Comparison of ENCODE assay signal across 34 cellular contexts in the genomic region with DNA sequence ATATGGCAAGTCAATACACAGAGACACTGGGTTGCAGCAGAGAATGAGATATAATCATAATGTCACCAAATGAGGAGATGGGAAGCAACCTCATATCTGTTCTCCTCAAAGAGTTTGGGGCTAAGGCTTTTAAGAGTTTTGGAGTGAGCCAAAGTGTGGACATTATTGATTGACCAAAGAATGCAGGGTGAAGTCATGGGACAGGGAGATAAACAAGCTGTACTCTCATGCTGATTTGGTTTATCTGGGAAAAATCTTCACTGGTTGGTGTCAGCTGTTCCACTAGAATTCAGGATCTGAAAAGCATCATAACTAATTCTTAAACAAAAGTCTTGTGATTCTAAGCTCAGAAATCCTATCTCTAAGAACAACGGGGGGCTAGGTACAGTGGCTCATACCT.
"Had no signal": no experiment of that assay in that cellular context is flagged by ENCODE, and none has a peak within 500 bp of the region (broad histone marks: within the 10 kb centered on the region; RNA-seq: fewer than 3 reads in every experiment).

No MANE protein-coding gene starts in this region.

- H3K4me3 ChIP-seq: MG63 had no signal

- H3K36me3 ChIP-seq: MG63 had no signal

- H3K27me3 ChIP-seq: MG63 had no signal

- DNase-seq: Karpas-422, Kasumi-1, MG63, MM.1S, MV-4-11, NCI-H1048, NCI-H1092, NCI-H1092 treated with DMSO at 0.1 percent for 48 hours, NCI-H1105, NCI-H1105 treated with DMSO at 0.1 percent for 48 hours, NCI-H1417, NCI-H1417 treated with DMSO at 0.1 percent for 48 hours, NCI-H1436, NCI-H1436 treated with DMSO at 0.1 percent for 48 hours, NCI-H146, NCI-H1694, NCI-H1694 treated with DMSO at 0.1 percent for 48 hours, NCI-H187, NCI-H187 treated with DMSO at 0.1 percent for 48 hours, NCI-H1930, NCI-H2029, NCI-H2029 treated with DMSO at 0.1 percent for 48 hours, NCI-H2081, NCI-H2081 treated with DMSO at 0.1 percent for 48 hours, NCI-H2107, NCI-H2171, NCI-H2171 treated with DMSO at 0.1 percent for 48 hours, NCI-H2227 treated with DMSO at 0.1 percent for 48 hours, NCI-H226, NCI-H345, NCI-H446, NCI-H446 treated with DMSO at 0.1 percent for 48 hours, NCI-H510A, NCI-H510A treated with DMSO at 0.1 percent for 48 hours had no signal

- H3K9me3 ChIP-seq: MG63 had no signal
